ENCODE assay signal across 15 cellular contexts in the genomic region with DNA sequence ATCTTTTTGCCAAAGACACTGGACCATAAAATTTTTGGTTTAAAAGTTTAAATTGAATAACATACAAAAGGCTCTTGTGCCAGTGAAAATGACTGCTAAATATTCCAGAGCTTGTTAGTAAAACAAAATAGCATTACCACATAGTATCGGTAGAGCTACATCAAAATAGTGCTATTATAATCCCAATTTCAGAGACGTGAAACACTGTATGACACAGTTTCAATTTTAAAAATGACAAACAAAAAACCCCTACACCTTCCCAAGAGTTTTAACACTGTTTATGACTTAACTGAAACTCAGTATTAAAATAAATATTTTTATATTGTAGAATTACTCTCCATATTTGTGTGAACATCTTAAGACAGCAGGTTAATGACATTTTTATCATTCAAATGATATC. TPM values are rescaled to one million over a fixed set of nuclear protein-coding genes. Genes with fewer than 3 reads are reported as not detected.
A peak's percentile ranks its signal among the peaks of the same experiment; 100 is the strongest.
DNase-seq lines count a peak whose midpoint lies in the region; ATAC-seq and TF ChIP-seq lines count a peak whose summit lies in the region.
"Had no signal": no experiment of that assay in that cellular context is flagged by ENCODE, and none has a peak within 500 bp of the region (broad histone marks: within the 10 kb centered on the region; RNA-seq: fewer than 3 reads in every experiment).

No MANE protein-coding gene starts in this region.

- H3K79me2 ChIP-seq in Loucy (ENCODE audit: insufficient read depth, low read length): peaks cover 47% of the 10 kb centered on the region
- peaks cover 12% of the 10 kb centered on the region for H3K79me2 ChIP-seq in mesendoderm (ENCODE audit: control insufficient read depth, insufficient read depth, low read length)

- WGBS in mesendoderm (ENCODE audit: extremely low coverage, insufficient coverage, low lambda C conversion rate): no CpG with 5 or more reads among the region's 2 CpGs

- H3K27me3 ChIP-seq in Loucy (ENCODE audit: insufficient read depth, low read length, poor library complexity, severe bottlenecking) (no peaks in the 10 kb centered on the region), mesendoderm (ENCODE audit: insufficient read depth, low read length, poor library complexity) (no peaks in the 10 kb centered on the region)

- peaks cover 43% of the 10 kb centered on the region for H4K20me1 ChIP-seq in Loucy (ENCODE audit: insufficient read depth, low read length, poor library complexity, severe bottlenecking)

- no peaks in the 10 kb centered on the region for H3K9me2 ChIP-seq in Loucy (replicated peaks; ENCODE audit: low read depth, low read length)

- H3K4me2 ChIP-seq in Loucy (ENCODE audit: low read depth, low read length, poor library complexity, severe bottlenecking): no peak overlapping the region
- H3K4me2 ChIP-seq in mesendoderm (ENCODE audit: low read length): no peak overlapping the region
- H3K4me2 ChIP-seq: GM23338 had no signal

- no peaks in the 10 kb centered on the region for H3K27me3 Mint-ChIP-seq in activated T-helper 17 cell treated with anti-CD3 and anti-CD28 coated beads, Interleukin-2, amount 50 U/mL, for 72 hours
- H3K27me3 Mint-ChIP-seq: CD4-positive, alpha-beta T cell; IgD-negative memory B cell had no signal

- H3K36me3 Mint-ChIP-seq in activated T-helper 17 cell treated with anti-CD3 and anti-CD28 coated beads, Interleukin-2, amount 50 U/mL, for 72 hours (ENCODE audit: low read depth): no peaks in the 10 kb centered on the region

- H2AK5ac ChIP-seq in mesendoderm (ENCODE audit: low read length): no peak overlapping the region

- peaks cover 46% of the 10 kb centered on the region for H3K4me1 ChIP-seq in Loucy (ENCODE audit: insufficient read depth, low read length, poor library complexity, severe bottlenecking)
- no peaks in the 10 kb centered on the region for H3K4me1 ChIP-seq in mesendoderm (ENCODE audit: control insufficient read depth, low read depth, low read length)
- H3K4me1 ChIP-seq: Caco-2 had no signal

- H2BK15ac ChIP-seq in mesendoderm (replicated peaks; ENCODE audit: low read depth): no peak overlapping the region

- peak; percentile 9 for DNase-seq in GM12865 (ENCODE audit: low read depth)
- DNase-seq in NCI-H2029 treated with DMSO at 0.1 percent for 48 hours (lab: John Stamatoyannopoulos, UW): no peak
- DNase-seq in mesendoderm: no peak
- DNase-seq: ACHN; Caco-2; CD4-positive, alpha-beta T cell; HFFc6 had no signal

- H3K4ac ChIP-seq in mesendoderm (ENCODE audit: low read depth, low read length): no peak overlapping the region

- no peak overlapping the region for H4K8ac ChIP-seq in mesendoderm (ENCODE audit: low read depth, low read length)

- ATAC-seq in activated T-helper 17 cell treated with anti-CD3 and anti-CD28 coated beads, Interleukin-2, amount 50 U/mL, for 72 hours (replicated peaks): peak; percentile 63
- no peak for ATAC-seq in SK-N-SH treated with all-trans-retinoic acid at 6 μM for 48 hours
- ATAC-seq: GM23338, HCT116, HepG2 had no signal

- H3K18ac ChIP-seq in mesendoderm (ENCODE audit: low read length): no peak overlapping the region

- H3F3A ChIP-seq in Loucy (ENCODE audit: low read depth): no peaks in the 10 kb centered on the region

- H3K56ac ChIP-seq in mesendoderm (ENCODE audit: low read length): no peak overlapping the region

- no peak overlapping the region for H2BK120ac ChIP-seq in mesendoderm (ENCODE audit: low read depth, low read length)

- H3K9me3 Mint-ChIP-seq in activated T-helper 17 cell treated with anti-CD3 and anti-CD28 coated beads, Interleukin-2, amount 50 U/mL, for 72 hours: no peaks in the 10 kb centered on the region
- H3K9me3 Mint-ChIP-seq: CD4-positive, alpha-beta T cell; GM23338; HFFc6; IgD-negative memory B cell had no signal

- H4K5ac ChIP-seq in mesendoderm (ENCODE audit: low read length): no peak overlapping the region

- H3K23ac ChIP-seq in mesendoderm (ENCODE audit: low read length): no peak overlapping the region

- H3K36me3 ChIP-seq in Loucy (ENCODE audit: insufficient read depth, low read length): no peaks in the 10 kb centered on the region; the same call in 1 of the 2 replicates
- H3K36me3 ChIP-seq in mesendoderm (ENCODE audit: control insufficient read depth, insufficient read depth, low read length): no peaks in the 10 kb centered on the region

- H3K79me1 ChIP-seq in mesendoderm (ENCODE audit: low read length): no peaks in the 10 kb centered on the region

- no peak overlapping the region for H3K27ac ChIP-seq in mesendoderm (ENCODE audit: low read depth, low read length)
- H3K27ac ChIP-seq: C4-2B had no signal

- TF ChIP-seq CTCF in GM12865 (IDR thresholded peaks at IDR 0.05; ENCODE audit: insufficient read depth, low read depth, low read length, missing control alignments) (no peak), Loucy (conservative IDR thresholded peaks at IDR 0.05; ENCODE audit: low read length) (no peak)

- peak overlapping the region; percentile 13; the same call in 1 of the 2 replicates for H3K4me3 ChIP-seq in GM12865 (ENCODE audit: low read depth, low read length)
- H3K4me3 ChIP-seq in Loucy (ENCODE audit: low read length, poor library complexity, severe bottlenecking): no peak overlapping the region
- H3K4me3 ChIP-seq in mesendoderm (ENCODE audit: low read length): no peak overlapping the region
- H3K4me3 ChIP-seq: GM23338 had no signal

- H2BK5ac ChIP-seq in mesendoderm (ENCODE audit: low read length): no peak overlapping the region

- H3K27ac Mint-ChIP-seq in activated T-helper 17 cell treated with anti-CD3 and anti-CD28 coated beads, Interleukin-2, amount 50 U/mL, for 72 hours: no peak overlapping the region
- H3K27ac Mint-ChIP-seq: CD4-positive, alpha-beta T cell; GM23338; HFFc6; IgD-negative memory B cell had no signal

- peak overlapping the region; percentile 16 for H3K9ac ChIP-seq in Loucy (ENCODE audit: low read depth, low read length, poor library complexity, severe bottlenecking)
- H3K9ac ChIP-seq in mesendoderm (ENCODE audit: low read length): no peak overlapping the region

- H3K9me3 ChIP-seq in Loucy (ENCODE audit: insufficient read depth, low read depth, low read length): no peaks in the 10 kb centered on the region
- H3K9me3 ChIP-seq: Caco-2 had no signal

- H2AFZ ChIP-seq in Loucy (ENCODE audit: low read length): no peak overlapping the region
- H2AFZ ChIP-seq: GM23338 had no signal

- H3K4me1 Mint-ChIP-seq in activated T-helper 17 cell treated with anti-CD3 and anti-CD28 coated beads, Interleukin-2, amount 50 U/mL, for 72 hours: peaks cover 13% of the 10 kb centered on the region

- H3K4me3 Mint-ChIP-seq in activated T-helper 17 cell treated with anti-CD3 and anti-CD28 coated beads, Interleukin-2, amount 50 U/mL, for 72 hours: no peak overlapping the region
- H3K4me3 Mint-ChIP-seq: CD4-positive, alpha-beta T cell; GM23338; HFFc6; IgD-negative memory B cell had no signal

TF ChIP-seq in SK-N-SH treated with all-trans-retinoic acid at 6 μM for 48 hours, 23 proteins besides CTCF, POLR2A, EP300 and RAD21:
- TF ChIP-seq, protein P1, sequence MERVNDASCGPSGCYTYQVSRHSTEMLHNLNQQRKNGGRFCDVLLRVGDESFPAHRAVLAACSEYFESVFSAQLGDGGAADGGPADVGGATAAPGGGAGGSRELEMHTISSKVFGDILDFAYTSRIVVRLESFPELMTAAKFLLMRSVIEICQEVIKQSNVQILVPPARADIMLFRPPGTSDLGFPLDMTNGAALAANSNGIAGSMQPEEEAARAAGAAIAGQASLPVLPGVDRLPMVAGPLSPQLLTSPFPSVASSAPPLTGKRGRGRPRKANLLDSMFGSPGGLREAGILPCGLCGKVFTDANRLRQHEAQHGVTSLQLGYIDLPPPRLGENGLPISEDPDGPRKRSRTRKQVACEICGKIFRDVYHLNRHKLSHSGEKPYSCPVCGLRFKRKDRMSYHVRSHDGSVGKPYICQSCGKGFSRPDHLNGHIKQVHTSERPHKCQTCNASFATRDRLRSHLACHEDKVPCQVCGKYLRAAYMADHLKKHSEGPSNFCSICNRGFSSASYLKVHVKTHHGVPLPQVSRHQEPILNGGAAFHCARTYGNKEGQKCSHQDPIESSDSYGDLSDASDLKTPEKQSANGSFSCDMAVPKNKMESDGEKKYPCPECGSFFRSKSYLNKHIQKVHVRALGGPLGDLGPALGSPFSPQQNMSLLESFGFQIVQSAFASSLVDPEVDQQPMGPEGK (CRISPR knock-in tag; IDR thresholded peaks at IDR 0.05; ENCODE audit: borderline replicate concordance): no peak

RNA-seq across cellular contexts. Expression of a gene that starts 7.0 kb away (rescaled TPM):
- under 1 TPM; 0.29 to 0.76 TPM for total RNA-seq in activated T-helper 17 cell treated with anti-CD3 and anti-CD28 coated beads, Interleukin-2, amount 50 U/mL, for 72 hours
- 11.3 TPM for polyA plus RNA-seq in mesendoderm (2013, experiment 1 of 2)
- 10.4 TPM for polyA plus RNA-seq in mesendoderm (2013, experiment 2 of 2)
